In genomic region chr3:140529558-140529957, GRCh38 we compare ENCODE assay signal across 16 cellular contexts.
DNase-seq lines count a peak whose midpoint lies in the region; ATAC-seq, FAIRE-seq and TF ChIP-seq lines count a peak whose summit lies in the region.
"Had no signal": no experiment of that assay in that cellular context is flagged by ENCODE, and none has a peak within 500 bp of the region (broad histone marks: within the 10 kb centered on the region; RNA-seq: fewer than 3 reads in every experiment).

No MANE protein-coding gene starts in this region.

- H3K4me1 ChIP-seq in liver (ENCODE audit: control insufficient read depth in 4 of 4, insufficient read depth in 4 of 4, low read length in 3 of 4) (no peaks in the 10 kb centered on the region), HepG2 (ENCODE audit: insufficient read depth, low read length) (no peaks in the 10 kb centered on the region)
- H3K4me1 ChIP-seq: BE2C had no signal

- H3K36me3 ChIP-seq in liver (ENCODE audit: control insufficient read depth in 4 of 4, insufficient read depth in 3 of 4, low read depth in 1 of 4, low read length in 3 of 4): no peaks in the 10 kb centered on the region
- H3K36me3 ChIP-seq in HepG2 (replicated peaks in 1 of 2; ENCODE audit: control insufficient read depth in 1 of 2, insufficient read depth in 2 of 2, low read length in 2 of 2): no peaks in the 10 kb centered on the region
- H3K36me3 ChIP-seq: BE2C had no signal

- no peak overlapping the region for H3K27ac ChIP-seq in liver (ENCODE audit: low read depth in 1 of 2, low read length in 2 of 2)
- no peak overlapping the region for H3K27ac ChIP-seq in HepG2 (ENCODE audit: extremely low read length, insufficient read depth, low read length)
- H3K27ac ChIP-seq in epithelial cell of prostate: peak overlapping the region; percentile 40

- 64% methylated on average over 1 of the region's 1 CpG for WGBS in liver
- 8% methylated on average over 1 of the region's 1 CpG for WGBS in HepG2 (ENCODE audit: low lambda C conversion rate)

- no peak for TF ChIP-seq RAD21 in liver (IDR thresholded peaks at IDR 0.05)
- TF ChIP-seq RAD21 in HepG2 (CRISPR knock-in tag; IDR thresholded peaks at IDR 0.05): no peak

- H3K4me1 Mint-ChIP-seq in osteocyte (ENCODE audit: unreplicated experiment): peaks cover 56% of the 10 kb centered on the region
- H3K4me1 Mint-ChIP-seq: CD4-positive, CD25-positive, alpha-beta regulatory T cell; GM23338 had no signal

- peaks cover 0 to 8% (median 0%) of the 10 kb centered on the region in 4 donors for H3K9me3 ChIP-seq in liver (ENCODE audit: control insufficient read depth in 4 of 4, low read length in 3 of 4)
- no peaks in the 10 kb centered on the region for H3K9me3 ChIP-seq in HepG2 (ENCODE audit: low read length)
- H3K9me3 ChIP-seq: BE2C had no signal

- TF ChIP-seq CTCF in liver (IDR thresholded peaks at IDR 0.05; ENCODE audit: low read depth, low read length, missing input control) (no peak), HepG2 (CRISPR knock-in tag; IDR thresholded peaks at IDR 0.05) (no peak), osteocyte (IDR thresholded peaks at IDR 0.05) (no peak)

- H3K4me3 ChIP-seq in liver (ENCODE audit: low read depth in 1 of 3, low read length in 3 of 3): no peak overlapping the region
- H3K4me3 ChIP-seq in HepG2 (replicated peaks in 1 of 3; ENCODE audit: insufficient read depth in 1 of 3, low read depth in 2 of 3, low read length in 3 of 3): no peak overlapping the region
- H3K4me3 ChIP-seq: GM23338 had no signal

- H3K27ac Mint-ChIP-seq in osteocyte (ENCODE audit: unreplicated experiment): peak overlapping the region; percentile 78
- H3K27ac Mint-ChIP-seq: CD4-positive, CD25-positive, alpha-beta regulatory T cell; GM23338 had no signal

- no peak overlapping the region for H2AFZ ChIP-seq in HepG2 (ENCODE audit: low read length)
- H2AFZ ChIP-seq: GM23338 had no signal

- DNase-seq in HepG2 (ENCODE audit: low spot score) (no peak), epithelial cell of prostate (ENCODE audit: low read depth, low spot score) (no peak), osteocyte (ENCODE audit: extremely low spot score, unreplicated experiment) (no peak), NOMO-1 treated with dmso at 0.1 percent for 144 hours (lab: John Stamatoyannopoulos, UW; ENCODE audit: unreplicated experiment) (no peak)
- no peak for DNase-seq in stimulated activated CD8-positive, alpha-beta memory T cell treated with anti-CD3 and anti-CD28 coated beads, Interleukin-4, amount 100 ng/mL, for 48 hours
- DNase-seq: BE2C; CD4-positive, CD25-positive, alpha-beta regulatory T cell; NCI-H1105; NCI-H2081; NCI-H510A treated with DMSO at 0.1 percent for 48 hours; NCI-H774 had no signal

- H3K27me3 ChIP-seq in liver (ENCODE audit: control insufficient read depth in 4 of 4, insufficient read depth in 4 of 4, low read length in 3 of 4) (no peaks in the 10 kb centered on the region), HepG2 (ENCODE audit: control insufficient read depth in 1 of 2, insufficient read depth in 2 of 2, low read length in 2 of 2) (no peaks in the 10 kb centered on the region)

- H3K27me3 Mint-ChIP-seq in osteocyte (ENCODE audit: unreplicated experiment): no peaks in the 10 kb centered on the region

- intact Hi-C loops in HepG2 (cut with micrococcal nuclease; ENCODE audit: unreplicated experiment): loop anchor here (5.0 kb wide), 1 partner anchor 872 kb away; no protein-coding TSS in a partner anchor

- H3K9me3 Mint-ChIP-seq in osteocyte (ENCODE audit: unreplicated experiment): peaks cover 7% of the 10 kb centered on the region
- H3K9me3 Mint-ChIP-seq: GM23338 had no signal

- no peaks in the 10 kb centered on the region for H4K20me1 ChIP-seq in HepG2 (ENCODE audit: insufficient read depth, low read length)

- no peak for TF ChIP-seq EP300 in HepG2 (IDR thresholded peaks at IDR 0.05; ENCODE audit: low read depth in 2 of 2, low read length in 2 of 2)
- no peak for TF ChIP-seq EP300 in HepG2 (CRISPR knock-in tag; IDR thresholded peaks at IDR 0.05; ENCODE audit: borderline replicate concordance)

- H3K36me3 Mint-ChIP-seq in osteocyte (ENCODE audit: unreplicated experiment): peaks cover 35% of the 10 kb centered on the region
- H3K36me3 Mint-ChIP-seq: CD4-positive, CD25-positive, alpha-beta regulatory T cell had no signal

- TF ChIP-seq POLR2A in HepG2 (IDR thresholded peaks at IDR 0.05; ENCODE audit: insufficient read depth in 1 of 2, low read depth in 2 of 2, low read length in 2 of 2): no peak

- CTCF ChIA-PET in HepG2 (lab: Yijun Ruan, JAX; ENCODE audit: low intra/inter-chr PET ratio, low total read pairs): no interaction called here

- H3K79me2 ChIP-seq in HepG2 (ENCODE audit: insufficient read depth, low read length): no peaks in the 10 kb centered on the region

- FAIRE-seq in HepG2 (lab: Jason Lieb, UNC): no peak
- FAIRE-seq: G401.6 had no signal

- POLR2A ChIA-PET in HepG2 (lab: Yijun Ruan, JAX): no interaction called here

- no peak overlapping the region for H3K4me2 ChIP-seq in HepG2 (ENCODE audit: low read depth, low read length)
- H3K4me2 ChIP-seq: GM23338 had no signal

- H3K4me3 Mint-ChIP-seq in osteocyte (ENCODE audit: unreplicated experiment): no peak overlapping the region
- H3K4me3 Mint-ChIP-seq: CD4-positive, CD25-positive, alpha-beta regulatory T cell; GM23338 had no signal

- H3K9ac ChIP-seq in liver (ENCODE audit: low read depth in 1 of 2, low read length in 2 of 2) (no peak overlapping the region), HepG2 (ENCODE audit: insufficient read depth, low read depth, low read length) (no peak overlapping the region)

- in situ Hi-C loops in HepG2 (cut with HindIII; ENCODE audit: extremely low pct_ligation_motif_present, low pct_unique_long_range_greater_than_20kb): no loop called here

- BruUV-seq in HepG2 (replicated peaks; lab: Mats Ljungman, UMichigan): no TSS peak

- ATAC-seq in HepG2 (no peak), GM19324 (IDR thresholded peaks at IDR 0.05; ENCODE audit: low FRiP score, unreplicated experiment) (no peak), HG03565 (IDR thresholded peaks at IDR 0.05; ENCODE audit: unreplicated experiment) (no peak)
- ATAC-seq: GM23338 had no signal

TF ChIP-seq in liver, 16 proteins besides CTCF, POLR2A, EP300 and RAD21:
- TF ChIP-seq FOXA1 (IDR thresholded peaks at IDR 0.05): no peak
- peak; percentile 36 for TF ChIP-seq NR2F2 (IDR thresholded peaks at IDR 0.05)

TF ChIP-seq in HepG2, 621 proteins besides CTCF, POLR2A, EP300 and RAD21 (continues in another document):
- TF ChIP-seq MED13 (CRISPR knock-in tag; IDR thresholded peaks at IDR 0.05) (no peak), HOXD1 (CRISPR knock-in tag; IDR thresholded peaks at IDR 0.05) (no peak), HOMEZ (CRISPR knock-in tag; IDR thresholded peaks at IDR 0.05; ENCODE audit: low read depth) (no peak), ZNF143 (CRISPR knock-in tag; IDR thresholded peaks at IDR 0.05) (no peak), SRSF9 (IDR thresholded peaks at IDR 0.05; ENCODE audit: borderline replicate concordance, insufficient read depth, low read depth, low read length, poor library complexity, severe bottlenecking) (no peak), ZKSCAN8 (CRISPR knock-in tag; IDR thresholded peaks at IDR 0.05; ENCODE audit: borderline replicate concordance) (no peak), NFATC3 (CRISPR knock-in tag; IDR thresholded peaks at IDR 0.05) (no peak), PBX2 (CRISPR knock-in tag; IDR thresholded peaks at IDR 0.05) (no peak), JUND (CRISPR knock-in tag; IDR thresholded peaks at IDR 0.05) (no peak), ZBTB4 (CRISPR knock-in tag; IDR thresholded peaks at IDR 0.05; ENCODE audit: borderline replicate concordance) (no peak), ZNF782 (CRISPR knock-in tag; IDR thresholded peaks at IDR 0.05; ENCODE audit: borderline replicate concordance) (no peak)
